Comparison of ENCODE assay signal across 8 cellular contexts in genomic region chr15:25345943-25346342, GRCh38.
DNase-seq lines count a peak whose midpoint lies in the region; ATAC-seq and TF ChIP-seq lines count a peak whose summit lies in the region.

No MANE protein-coding gene starts in this region.

- intact Hi-C loops in right lobe of liver (cut with DNase I) = no loop called here

- peak; percentile 23 for TF ChIP-seq CTCF in AG09319 (IDR thresholded peaks at IDR 0.05; ENCODE audit: low read depth, low read length)
- TF ChIP-seq CTCF in epithelial cell of esophagus (IDR thresholded peaks at IDR 0.05; ENCODE audit: insufficient read depth, low read depth, low read length, missing control alignments) = peak; percentile 61
- peak in 3 of 4 donors; percentile 8 to 26 (median 13) for TF ChIP-seq CTCF in right lobe of liver (IDR thresholded peaks at IDR 0.05)

- WGBS in right lobe of liver (ENCODE audit: insufficient coverage, low coverage, low lambda C conversion rate, missing lambda C conversion rate) = 75% methylated on average over 2 of the region's 3 CpGs

- DNase-seq in AG09319 (ENCODE audit: extremely low read depth, low read depth) (no peak), OCI-M1 (lab: John Stamatoyannopoulos, UW) (peak; percentile 4), epithelial cell of esophagus (ENCODE audit: low read depth) (peak; percentile 52), right lobe of liver (no peak), T1000 (lab: John Stamatoyannopoulos, UW) (no peak), NCI-H1048 (lab: John Stamatoyannopoulos, UW) (no peak), DMS79 (lab: John Stamatoyannopoulos, UW) (no peak)

- no peaks in the 10 kb centered on the region for H3K36me3 ChIP-seq in right lobe of liver

- H3K27ac ChIP-seq in right lobe of liver = no peak overlapping the region

- no peaks in the 10 kb centered on the region for H3K4me1 ChIP-seq in right lobe of liver

- H3K27me3 ChIP-seq in right lobe of liver = no peaks in the 10 kb centered on the region

- no peaks in the 10 kb centered on the region for H3K9me3 ChIP-seq in right lobe of liver

- no peak for TF ChIP-seq POLR2A in right lobe of liver (IDR thresholded peaks at IDR 0.05)

- no peak overlapping the region for H3K4me3 ChIP-seq in epithelial cell of esophagus (ENCODE audit: low read length)
- no peak overlapping the region for H3K4me3 ChIP-seq in right lobe of liver

- ATAC-seq in right lobe of liver (peak; percentile 31 to 56 (median 41)), GM19397 (IDR thresholded peaks at IDR 0.05; ENCODE audit: unreplicated experiment) (no peak)

Comparison
In these comparisons a context has a peak if more than half of its experiments do, and no peak if none do; other contexts are left out.
1. DNase-seq: peak in OCI-M1 (single experiment) and epithelial cell of esophagus (single experiment); none in AG09319 (single experiment), right lobe of liver (0 of 3), T1000 (single experiment), NCI-H1048 (single experiment) and DMS79 (single experiment).
2. Peak in every context shown above with its lines, with median percentiles within 50 percentile points of each other: CTCF ChIP-seq.